ENCODE assay signal across 12 cellular contexts in genomic region chr1:199029855-199030254, GRCh38.
DNase-seq lines count a peak whose midpoint lies in the region; ATAC-seq and TF ChIP-seq lines count a peak whose summit lies in the region.
"Had no signal": no experiment of that assay in that cellular context is flagged by ENCODE, and none has a peak within 500 bp of the region (broad histone marks: within the 10 kb centered on the region; RNA-seq: fewer than 3 reads in every experiment).

No MANE protein-coding gene starts in this region.

- peak overlapping the region; percentile 3 for H3K27ac ChIP-seq in OCI-LY1 (ENCODE audit: low read depth, low read length, poor library complexity, severe bottlenecking)
- H3K27ac ChIP-seq: ascending aorta, lower lobe of right lung, neutrophil had no signal

- no peaks in the 10 kb centered on the region for H4K20me1 ChIP-seq in OCI-LY1 (ENCODE audit: insufficient read depth, low read length)

- H3K27ac Mint-ChIP-seq in chondrocyte (ENCODE audit: unreplicated experiment): peak overlapping the region; percentile 47

- no peak overlapping the region for H3K9ac ChIP-seq in OCI-LY1 (ENCODE audit: low read length)

- no peak for TF ChIP-seq CTCF in OCI-LY1 (IDR thresholded peaks at IDR 0.05; ENCODE audit: low read length)
- no peak for TF ChIP-seq CTCF in chondrocyte (IDR thresholded peaks at IDR 0.05)

- H3K9me3 ChIP-seq in OCI-LY1 (ENCODE audit: low read length): peaks cover 6% of the 10 kb centered on the region; the same call in 1 of the 2 replicates
- H3K9me3 ChIP-seq: ascending aorta, lower lobe of right lung, neutrophil had no signal

- H3K36me3 ChIP-seq in OCI-LY1 (ENCODE audit: insufficient read depth, low read length): no peaks in the 10 kb centered on the region
- H3K36me3 ChIP-seq: ascending aorta, lower lobe of right lung, neutrophil had no signal

- no peaks in the 10 kb centered on the region for H3K9me2 ChIP-seq in OCI-LY1 (ENCODE audit: low read depth, low read length)

- H3K9me3 Mint-ChIP-seq in chondrocyte (ENCODE audit: low read depth): peaks cover 7% of the 10 kb centered on the region

- H3K4me3 ChIP-seq in OCI-LY1 (ENCODE audit: low read depth, low read length, poor library complexity, severe bottlenecking): no peak overlapping the region
- H3K4me3 ChIP-seq: ascending aorta, lower lobe of right lung had no signal

- H3K27me3 Mint-ChIP-seq in chondrocyte (ENCODE audit: low read depth): no peaks in the 10 kb centered on the region

- H3K79me2 ChIP-seq in OCI-LY1 (ENCODE audit: insufficient read depth, low read length): no peaks in the 10 kb centered on the region

- peak; percentile 16 for DNase-seq in GM03348 (ENCODE audit: low spot score)
- no peak for DNase-seq in chondrocyte (ENCODE audit: low spot score)
- peak; percentile 57 for DNase-seq in non-pigmented ciliary epithelial cell (ENCODE audit: low read depth)
- no peak for DNase-seq in Ammon's horn (ENCODE audit: low spot score)
- DNase-seq in effector CD8-positive, alpha-beta T cell (lab: John Stamatoyannopoulos, UW): no peak
- DNase-seq: lower lobe of right lung, NCI-H526, SHP77 had no signal

- H3K27me3 ChIP-seq in OCI-LY1 (ENCODE audit: insufficient read depth, low read length): no peaks in the 10 kb centered on the region
- H3K27me3 ChIP-seq: ascending aorta, neutrophil had no signal

- H3K4me1 Mint-ChIP-seq in chondrocyte (ENCODE audit: low read depth): peaks cover 43% of the 10 kb centered on the region

- no peak overlapping the region for H3K4me3 Mint-ChIP-seq in chondrocyte (ENCODE audit: unreplicated experiment)

- no peaks in the 10 kb centered on the region; the same call in 1 of the 2 replicates for H3F3A ChIP-seq in OCI-LY1 (ENCODE audit: insufficient read depth, low read length)

- no peak overlapping the region for H3K4me2 ChIP-seq in OCI-LY1 (ENCODE audit: low read length)

- peaks cover 31% of the 10 kb centered on the region for H3K4me1 ChIP-seq in OCI-LY1 (ENCODE audit: insufficient read depth, low read length, severe bottlenecking)
- H3K4me1 ChIP-seq: ascending aorta, lower lobe of right lung had no signal

- H2AFZ ChIP-seq in OCI-LY1 (ENCODE audit: low read length): no peak overlapping the region

- H3K36me3 Mint-ChIP-seq in chondrocyte (ENCODE audit: low read depth): peaks cover 1% of the 10 kb centered on the region

- no peak for ATAC-seq in HG02571 (IDR thresholded peaks at IDR 0.05; ENCODE audit: unreplicated experiment)
- ATAC-seq: lower lobe of right lung had no signal

Comparison
In these comparisons a context has a peak if more than half of its experiments do, and no peak if none do; other contexts are left out.
1. DNase-seq: peak in GM03348 (single experiment) and non-pigmented ciliary epithelial cell (single experiment); none in chondrocyte (single experiment), Ammon's horn (single experiment) and effector CD8-positive, alpha-beta T cell (single experiment).